Comparison of ENCODE assay signal across 20 cellular contexts in genomic region chrX:143781103-143781502, GRCh38.
DNase-seq lines count a peak whose midpoint lies in the region; ATAC-seq, FAIRE-seq and TF ChIP-seq lines count a peak whose summit lies in the region.
"Had no signal": no experiment of that assay in that cellular context is flagged by ENCODE, and none has a peak within 500 bp of the region (broad histone marks: within the 10 kb centered on the region; RNA-seq: fewer than 3 reads in every experiment).

No MANE protein-coding gene starts in this region.

- no peak for FAIRE-seq in D721Med (lab: Jason Lieb, UNC)

- no peak for ATAC-seq in HG02970 (IDR thresholded peaks at IDR 0.05; ENCODE audit: low FRiP score, unreplicated experiment)
- ATAC-seq: activated T-helper 17 cell treated with anti-CD3 and anti-CD28 coated beads, Interleukin-2, amount 50 U/mL, for 72 hours; foreskin keratinocyte; lower lobe of right lung; naive thymus-derived CD4-positive, alpha-beta T cell had no signal

- H3K27ac ChIP-seq in RWPE1 = no peak overlapping the region
- H3K27ac ChIP-seq: foreskin keratinocyte, lower lobe of right lung, SJSA1 had no signal

- DNase-seq in H4 (ENCODE audit: low spot score) (peak; percentile 15), RWPE1 (ENCODE audit: low spot score) (peak; percentile 1), fibroblast of pulmonary artery (ENCODE audit: low read depth) (peak; percentile 15), skeletal muscle cell (ENCODE audit: low read depth) (peak; percentile 23), RKO (ENCODE audit: low spot score) (no peak), D721Med (ENCODE audit: insufficient read length, low spot score) (no peak)
- DNase-seq: activated CD4-positive, CD25-positive, alpha-beta regulatory T cell; effector memory CD4-positive, alpha-beta T cell; foreskin keratinocyte; GOT3; Karpas-422; lower lobe of right lung; naive thymus-derived CD4-positive, alpha-beta T cell; NK-92 treated with Interleukin-12 subunit alpha and Interleukin-12 subunit beta, amount 100 ng/mL, for 24 hours; stimulated activated CD4-positive, alpha-beta T cell treated with anti-CD3 and anti-CD28 coated beads, Interleukin-2, amount 100 ng/mL, for 48 hours; substantia nigra; T-helper 2 cell had no signal

- POLR2A ChIA-PET in RWPE1 (lab: Yijun Ruan, JAX; ENCODE audit: low non-redundant PET) = no interaction called here

- CTCF ChIA-PET in RWPE1 (lab: Yijun Ruan, JAX) = no interaction called here

- TF ChIP-seq CTCF in RWPE1 (conservative IDR thresholded peaks at IDR 0.05; ENCODE audit: low read depth) (no peak), fibroblast of pulmonary artery (IDR thresholded peaks at IDR 0.05; ENCODE audit: low read length, missing control alignments) (no peak), D721Med (IDR thresholded peaks at IDR 0.05; ENCODE audit: insufficient read depth, missing control alignments) (no peak)

- H3K4me3 ChIP-seq in fibroblast of pulmonary artery (replicated peaks; ENCODE audit: low read depth, low read length) (no peak overlapping the region), skeletal muscle cell (ENCODE audit: low read depth, low read length) (no peak overlapping the region)
- H3K4me3 ChIP-seq: lower lobe of right lung, SJSA1 had no signal

Comparison
In these comparisons a context has a peak if more than half of its experiments do, and no peak if none do; other contexts are left out.
1. DNase-seq: peak in H4 (single experiment), RWPE1 (single experiment), fibroblast of pulmonary artery (single experiment) and skeletal muscle cell (single experiment); none in RKO (single experiment) and D721Med (single experiment).